Comparison of ENCODE assay signal across 30 cellular contexts in genomic region chr13:20227730-20228129, GRCh38. TPM values are rescaled to one million over a fixed set of nuclear protein-coding genes. Genes with fewer than 3 reads are reported as not detected.
"Had no signal": no experiment of that assay in that cellular context is flagged by ENCODE, and none has a peak within 500 bp of the region (broad histone marks: within the 10 kb centered on the region; RNA-seq: fewer than 3 reads in every experiment).

No MANE protein-coding gene starts in this region.

- H3K9me3 ChIP-seq: psoas muscle, right lobe of liver, spleen, thoracic aorta, thyroid gland, tibial nerve, upper lobe of left lung, vagina had no signal

- H3K4me3 Mint-ChIP-seq: natural killer cell; nephron; neural progenitor cell; stimulated activated memory B cell treated with anti-CD40 and anti-IgM and Interleukin-4, amounts not matched to agents 10 μg/mL and 1 μg/mL and 100 μg/mL, for 72 hours; stimulated activated naive CD8-positive, alpha-beta T cell treated with anti-CD3 and anti-CD28 coated beads, Interleukin-15, amount 100 ng/mL, for 72 hours had no signal

- H3K27me3 ChIP-seq: ovary, right lobe of liver, thyroid gland, vagina had no signal

- H3K27ac Mint-ChIP-seq: natural killer cell; nephron; neural progenitor cell; progenitor cell of endocrine pancreas; stimulated activated memory B cell treated with anti-CD40 and anti-IgM and Interleukin-4, amounts not matched to agents 10 μg/mL and 1 μg/mL and 100 μg/mL, for 72 hours; stimulated activated naive CD8-positive, alpha-beta T cell treated with anti-CD3 and anti-CD28 coated beads, Interleukin-15, amount 100 ng/mL, for 72 hours had no signal

- H3K4me1 Mint-ChIP-seq: stimulated activated memory B cell treated with anti-CD40 and anti-IgM and Interleukin-4, amounts not matched to agents 10 μg/mL and 1 μg/mL and 100 μg/mL, for 72 hours had no signal

- DNase-seq: natural killer cell; occipital lobe; ovary; posterior cingulate gyrus; psoas muscle; right cardiac atrium; right lobe of liver; spleen; stimulated activated CD4-positive, alpha-beta T cell treated with anti-CD3 and anti-CD28 coated beads, Interleukin-12 subunit alpha, Interleukin-12 subunit beta, amount 100 ng/mL, for 4 hours; stimulated activated CD4-positive, alpha-beta T cell treated with anti-CD3 and anti-CD28 coated beads, Interleukin-1b, Interleukin-23, amount 100 ng/mL, for 48 hours; stimulated activated CD4-positive, alpha-beta T cell treated with anti-CD3 and anti-CD28 coated beads, Interleukin-4, amount 100 ng/mL, for 1 hour; stimulated activated CD4-positive, alpha-beta T cell treated with anti-CD3 and anti-CD28 coated beads, Interleukin-4, amount 100 ng/mL, for 4 hours; stimulated activated CD8-positive, alpha-beta memory T cell treated with anti-CD3 and anti-CD28 coated beads, Interleukin-4, amount 100 ng/mL, for 48 hours; stimulated activated naive CD4-positive, alpha-beta T cell; stimulated activated naive CD8-positive, alpha-beta T cell treated with anti-CD3 and anti-CD28 coated beads, Interleukin-15, amount 100 ng/mL, for 72 hours; stimulated activated naive CD8-positive, alpha-beta T cell treated with anti-CD3 and anti-CD28 coated beads, Interleukin-15, Interleukin-2, amounts not matched to agents 100 U/mL and 50 U/mL, for 24 hours; thyroid gland; trophoblast cell; upper lobe of left lung had no signal

- ATAC-seq: natural killer cell; psoas muscle; right cardiac atrium; right lobe of liver; stimulated activated memory B cell treated with anti-CD40 and anti-IgM and Interleukin-4, amounts not matched to agents 10 μg/mL and 1 μg/mL and 100 μg/mL, for 72 hours; stimulated activated naive CD8-positive, alpha-beta T cell treated with anti-CD3 and anti-CD28 coated beads, Interleukin-15, amount 100 ng/mL, for 72 hours; stimulated activated naive CD8-positive, alpha-beta T cell treated with anti-CD3 and anti-CD28 coated beads, Interleukin-15, Interleukin-2, amounts not matched to agents 100 U/mL and 50 U/mL, for 24 hours had no signal

- H3K4me3 ChIP-seq: neural progenitor cell, ovary, psoas muscle, right lobe of liver, smooth muscle cell, spleen, thoracic aorta, thyroid gland, tibial nerve, upper lobe of left lung, vagina had no signal

- H3K36me3 Mint-ChIP-seq: natural killer cell; neural progenitor cell; stimulated activated memory B cell treated with anti-CD40 and anti-IgM and Interleukin-4, amounts not matched to agents 10 μg/mL and 1 μg/mL and 100 μg/mL, for 72 hours had no signal

- H3K27ac ChIP-seq: neural progenitor cell, ovary, parathyroid adenoma, psoas muscle, right lobe of liver, spleen, thoracic aorta, thyroid gland, tibial nerve, upper lobe of left lung, vagina had no signal

- H3K36me3 ChIP-seq: neural progenitor cell, ovary, right lobe of liver, spleen, thoracic aorta, thyroid gland, tibial nerve, upper lobe of left lung, vagina had no signal

- H3K9me3 Mint-ChIP-seq: natural killer cell; stimulated activated memory B cell treated with anti-CD40 and anti-IgM and Interleukin-4, amounts not matched to agents 10 μg/mL and 1 μg/mL and 100 μg/mL, for 72 hours; stimulated activated naive CD8-positive, alpha-beta T cell treated with anti-CD3 and anti-CD28 coated beads, Interleukin-15, amount 100 ng/mL, for 72 hours had no signal

- H3K4me1 ChIP-seq: parathyroid adenoma, psoas muscle had no signal

RNA-seq across cellular contexts. Expression of gene GJB6, which starts 4.4 kb away (rescaled TPM):
- total RNA-seq: osteoblast, ovary, psoas muscle, renal cortical epithelial cell, right cardiac atrium, right lobe of liver, thoracic aorta, tibial nerve, upper lobe of left lung had no signal
